8 cellular contexts compared by ENCODE assay signal in genomic region chr11:65262775-65263174, GRCh38. TPM values are rescaled to one million over a fixed set of nuclear protein-coding genes. Genes with fewer than 3 reads are reported as not detected.
DNase-seq lines count a peak whose midpoint lies in the region; ATAC-seq and TF ChIP-seq lines count a peak whose summit lies in the region.

No MANE protein-coding gene starts in this region.

- H3K27ac Mint-ChIP-seq in neural crest cell (ENCODE audit: unreplicated experiment) = peak overlapping the region; percentile 88

- H3K4me3 ChIP-seq in coronary artery = peak overlapping the region; percentile 82

- DNase-seq in COLO668 (lab: John Stamatoyannopoulos, UW; ENCODE audit: unreplicated experiment) (peak; percentile 6), MV-4-11 (lab: John Stamatoyannopoulos, UW) (peak; percentile 14), coronary artery (ENCODE audit: low spot score) (no peak), neural crest cell (ENCODE audit: low read depth, low spot score) (no peak), NCI-H1436 treated with DMSO at 0.1 percent for 48 hours (lab: John Stamatoyannopoulos, UW) (no peak)
- no peak for DNase-seq in stimulated activated naive CD4-positive, alpha-beta T cell treated with Interleukin-2 at 50 U/mL for 16 hours (lab: John Stamatoyannopoulos, UW)

- peaks cover 9% of the 10 kb centered on the region for H3K36me3 Mint-ChIP-seq in neural crest cell (ENCODE audit: low read depth)

- no peak for ATAC-seq in activated CD4-positive, CD25-positive, alpha-beta regulatory T cell treated with anti-CD3 and anti-CD28 coated beads, Interleukin-2, amount 50 U/mL, for 24 hours
- no peak for ATAC-seq in HG03135 (IDR thresholded peaks at IDR 0.05; ENCODE audit: unreplicated experiment)

- H3K9me3 Mint-ChIP-seq in neural crest cell = no peaks in the 10 kb centered on the region

- peaks cover 3% of the 10 kb centered on the region for H3K27me3 Mint-ChIP-seq in neural crest cell (ENCODE audit: low read depth)

- TF ChIP-seq CTCF in coronary artery (IDR thresholded peaks at IDR 0.05) = no peak
- no peak for TF ChIP-seq CTCF in neural crest cell (conservative IDR thresholded peaks at IDR 0.05)

- H3K4me1 Mint-ChIP-seq in neural crest cell = peaks cover 39% of the 10 kb centered on the region

- peak overlapping the region; percentile 96 for H3K4me3 Mint-ChIP-seq in neural crest cell

- H3K27ac ChIP-seq in coronary artery = peak overlapping the region; percentile 66 to 92

RNA-seq across cellular contexts. Expression of gene POLA2, which starts 1.0 kb away (rescaled TPM):
- 63.7 and 66.9 TPM in 2 replicates for total RNA-seq in neural crest cell

RNA-seq across cellular contexts. Expression of gene CDC42EP2, which starts 51.9 kb away (rescaled TPM):
- total RNA-seq in neural crest cell = 2.3 and 4.0 TPM in 2 replicates

Comparison
In these comparisons a context has a peak if more than half of its experiments do, and no peak if none do; other contexts are left out.
1. DNase-seq: peak in COLO668 (single experiment) and MV-4-11 (single experiment); none in coronary artery (single experiment), neural crest cell (single experiment), stimulated activated naive CD4-positive, alpha-beta T cell treated with Interleukin-2 at 50 U/mL for 16 hours (single experiment) and NCI-H1436 treated with DMSO at 0.1 percent for 48 hours (single experiment).